8 cellular contexts compared by ENCODE assay signal in genomic region chr1:216221260-216221700, GRCh38.
A peak's percentile ranks its signal among the peaks of the same experiment; 100 is the strongest.
DNase-seq lines count a peak whose midpoint lies in the region; ATAC-seq and TF ChIP-seq lines count a peak whose summit lies in the region.

No MANE protein-coding gene starts in this region.

- no peak overlapping the region for H2AK5ac ChIP-seq in trophoblast cell (ENCODE audit: low read length)

- H2BK120ac ChIP-seq in trophoblast cell (ENCODE audit: insufficient read depth, low read length, poor library complexity), result no peak overlapping the region

- intact Hi-C loops in left ventricle myocardium inferior (cut with micrococcal nuclease), result no loop called here

- H3K9ac ChIP-seq in adipocyte (ENCODE audit: low read length), result peak overlapping the region; percentile 53
- no peak overlapping the region for H3K9ac ChIP-seq in trophoblast cell (ENCODE audit: low read length)

- H3K4me1 ChIP-seq in adipocyte (ENCODE audit: control insufficient read depth, insufficient read depth, low read length) (no peaks in the 10 kb centered on the region), left ventricle myocardium inferior (peaks cover 14% of the 10 kb centered on the region), trophoblast cell (ENCODE audit: control insufficient read depth in 1 of 2, insufficient read depth in 2 of 2, low read length in 2 of 2) (no peaks in the 10 kb centered on the region)

- ATAC-seq in GM21360 (IDR thresholded peaks at IDR 0.05; ENCODE audit: unreplicated experiment) (peak; percentile 100), HG03571 (IDR thresholded peaks at IDR 0.05; ENCODE audit: unreplicated experiment) (peak; percentile 98)

- peak; percentile 61 for DNase-seq in Daoy (ENCODE audit: low read depth)
- DNase-seq in NCI-H526 (lab: John Stamatoyannopoulos, UW), result peak; percentile 89 to 91
- DNase-seq in adipocyte (ENCODE audit: low read depth), result peak; percentile 95
- no peak for DNase-seq in left ventricle myocardium inferior
- peak; percentile 55 to 80 for DNase-seq in trophoblast cell
- no peak for DNase-seq in T-helper 9 cell

- H3K79me1 ChIP-seq in trophoblast cell (ENCODE audit: low read length), result no peaks in the 10 kb centered on the region

- no peak overlapping the region for H4K91ac ChIP-seq in trophoblast cell (ENCODE audit: low read depth, low read length)

- H4K8ac ChIP-seq in trophoblast cell (ENCODE audit: low read depth, low read length), result no peak overlapping the region

- no peak overlapping the region for H2AFZ ChIP-seq in trophoblast cell (ENCODE audit: insufficient read depth, low read length, poor library complexity)

- H2BK12ac ChIP-seq in trophoblast cell (ENCODE audit: low read length), result no peak overlapping the region

- H2BK5ac ChIP-seq in trophoblast cell (ENCODE audit: low read depth, low read length, poor library complexity), result no peak overlapping the region

- WGBS in trophoblast cell (ENCODE audit: extremely low coverage, insufficient coverage, insufficient read length), result no CpG with 5 or more reads among the region's 6 CpGs

- no peak overlapping the region for H3K27ac ChIP-seq in left ventricle myocardium inferior (replicated peaks)
- no peak overlapping the region for H3K27ac ChIP-seq in trophoblast cell (ENCODE audit: low read depth, low read length)

- H3K4me3 ChIP-seq in adipocyte (ENCODE audit: low read length), result peak overlapping the region; percentile 82
- peak overlapping the region; percentile 61 for H3K4me3 ChIP-seq in left ventricle myocardium inferior
- no peak overlapping the region for H3K4me3 ChIP-seq in trophoblast cell (ENCODE audit: low read depth, low read length)

- H3K9me3 ChIP-seq in adipocyte (ENCODE audit: control insufficient read depth, low read length) (peaks cover 1% of the 10 kb centered on the region), left ventricle myocardium inferior (replicated peaks) (no peaks in the 10 kb centered on the region), trophoblast cell (ENCODE audit: insufficient read depth, low read depth, low read length) (no peaks in the 10 kb centered on the region)

- H4K12ac ChIP-seq in trophoblast cell (ENCODE audit: low read depth, low read length), result no peak overlapping the region

- H3K27me3 ChIP-seq in adipocyte (replicated peaks; ENCODE audit: control insufficient read depth, insufficient read depth, low read length) (no peaks in the 10 kb centered on the region), left ventricle myocardium inferior (ENCODE audit: low read depth) (no peaks in the 10 kb centered on the region), trophoblast cell (ENCODE audit: insufficient read depth, low read length) (no peaks in the 10 kb centered on the region)

- H3K14ac ChIP-seq in trophoblast cell (ENCODE audit: low read length), result no peak overlapping the region

- H3K79me2 ChIP-seq in trophoblast cell (ENCODE audit: control insufficient read depth, insufficient read depth, low read length, poor library complexity), result no peaks in the 10 kb centered on the region

- no peaks in the 10 kb centered on the region for H3K36me3 ChIP-seq in adipocyte (ENCODE audit: control insufficient read depth, insufficient read depth, low read length, severe bottlenecking)
- no peaks in the 10 kb centered on the region for H3K36me3 ChIP-seq in left ventricle myocardium inferior
- no peaks in the 10 kb centered on the region for H3K36me3 ChIP-seq in trophoblast cell (ENCODE audit: control insufficient read depth in 1 of 2, insufficient read depth in 2 of 2, low read length in 2 of 2)

- peak; percentile 68 for TF ChIP-seq CTCF in left ventricle myocardium inferior (IDR thresholded peaks at IDR 0.05; ENCODE audit: borderline replicate concordance)

- H3K4me2 ChIP-seq in trophoblast cell (ENCODE audit: low read length), result peak overlapping the region; percentile 28

- H3K18ac ChIP-seq in trophoblast cell (ENCODE audit: low read length), result no peak overlapping the region

- H3K23ac ChIP-seq in trophoblast cell (ENCODE audit: low read length), result no peak overlapping the region

- no peak overlapping the region for H3K4ac ChIP-seq in trophoblast cell (ENCODE audit: low read depth, low read length)

Comparison
In these comparisons a context has a peak if more than half of its experiments do, and no peak if none do; other contexts are left out.
1. DNase-seq: peak in Daoy (single experiment), NCI-H526 (2 of 2), adipocyte (single experiment) and trophoblast cell (2 of 2); none in left ventricle myocardium inferior (single experiment) and T-helper 9 cell (single experiment).